ENCODE assay signal across 1 cellular context in the genomic region with DNA sequence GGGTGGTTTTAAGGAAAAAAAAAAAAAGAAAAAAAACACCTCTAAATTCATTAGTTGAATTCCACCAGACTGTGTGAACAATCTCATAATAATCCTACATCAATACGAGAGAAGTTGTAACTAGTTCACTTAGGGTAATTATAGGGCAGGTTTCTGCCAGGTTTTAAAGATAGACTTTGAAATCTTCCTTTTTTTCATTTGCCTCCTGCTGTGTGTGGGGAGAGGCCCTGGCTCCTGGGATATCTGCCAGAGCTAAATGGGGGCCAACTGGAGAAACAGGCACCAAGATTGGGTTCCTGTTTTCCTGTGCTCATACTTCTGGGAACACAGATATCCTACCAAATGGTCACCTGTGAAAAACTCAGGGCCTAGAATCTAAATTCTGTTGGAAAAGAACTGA.
TF ChIP-seq lines count a peak whose summit lies in the region.

No MANE protein-coding gene starts in this region.

TF ChIP-seq in HEK293, 187 proteins besides CTCF, POLR2A, EP300 and RAD21 (continued from another document):
- TF ChIP-seq, protein P1, sequence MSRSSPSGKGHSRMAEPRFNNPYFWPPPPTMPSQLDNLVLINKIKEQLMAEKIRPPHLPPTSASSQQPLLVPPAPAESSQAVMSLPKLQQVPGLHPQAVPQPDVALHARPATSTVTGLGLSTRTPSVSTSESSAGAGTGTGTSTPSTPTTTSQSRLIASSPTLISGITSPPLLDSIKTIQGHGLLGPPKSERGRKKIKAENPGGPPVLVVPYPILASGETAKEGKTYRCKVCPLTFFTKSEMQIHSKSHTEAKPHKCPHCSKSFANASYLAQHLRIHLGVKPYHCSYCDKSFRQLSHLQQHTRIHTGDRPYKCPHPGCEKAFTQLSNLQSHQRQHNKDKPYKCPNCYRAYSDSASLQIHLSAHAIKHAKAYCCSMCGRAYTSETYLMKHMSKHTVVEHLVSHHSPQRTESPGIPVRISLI (tag by site-specific recombination; IDR thresholded peaks at IDR 0.05), result 0 out of 2 replicates have a peak, but pooled peaks have one; percentile 46
- no peak for TF ChIP-seq ZNF214 (tag by site-specific recombination; IDR thresholded peaks at IDR 0.05; ENCODE audit: borderline replicate concordance)
- TF ChIP-seq ZNF560 (tag by site-specific recombination; IDR thresholded peaks at IDR 0.05; ENCODE audit: borderline replicate concordance), result no peak
- TF ChIP-seq, protein P2, sequence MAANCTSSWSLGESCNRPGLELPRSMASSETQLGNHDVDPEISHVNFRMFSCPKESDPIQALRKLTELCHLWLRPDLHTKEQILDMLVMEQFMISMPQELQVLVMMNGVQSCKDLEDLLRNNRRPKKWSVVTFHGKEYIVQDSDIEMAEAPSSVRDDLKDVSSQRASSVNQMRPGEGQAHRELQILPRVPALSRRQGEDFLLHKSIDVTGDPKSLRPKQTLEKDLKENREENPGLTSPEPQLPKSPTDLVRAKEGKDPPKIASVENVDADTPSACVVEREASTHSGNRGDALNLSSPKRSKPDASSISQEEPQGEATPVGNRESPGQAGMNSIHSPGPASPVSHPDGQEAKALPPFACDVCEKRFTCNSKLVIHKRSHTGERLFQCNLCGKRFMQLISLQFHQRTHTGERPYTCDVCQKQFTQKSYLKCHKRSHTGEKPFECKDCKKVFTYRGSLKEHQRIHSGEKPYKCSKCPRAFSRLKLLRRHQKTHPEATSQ (tag by site-specific recombination; IDR thresholded peaks at IDR 0.05), result no peak
- TF ChIP-seq ZXDB (tag by site-specific recombination; IDR thresholded peaks at IDR 0.05), result peak; percentile 50; the same call in 1 of the 2 replicates
- TF ChIP-seq OVOL3 (tag by site-specific recombination; IDR thresholded peaks at IDR 0.05), result no peak
- TF ChIP-seq, protein P3, sequence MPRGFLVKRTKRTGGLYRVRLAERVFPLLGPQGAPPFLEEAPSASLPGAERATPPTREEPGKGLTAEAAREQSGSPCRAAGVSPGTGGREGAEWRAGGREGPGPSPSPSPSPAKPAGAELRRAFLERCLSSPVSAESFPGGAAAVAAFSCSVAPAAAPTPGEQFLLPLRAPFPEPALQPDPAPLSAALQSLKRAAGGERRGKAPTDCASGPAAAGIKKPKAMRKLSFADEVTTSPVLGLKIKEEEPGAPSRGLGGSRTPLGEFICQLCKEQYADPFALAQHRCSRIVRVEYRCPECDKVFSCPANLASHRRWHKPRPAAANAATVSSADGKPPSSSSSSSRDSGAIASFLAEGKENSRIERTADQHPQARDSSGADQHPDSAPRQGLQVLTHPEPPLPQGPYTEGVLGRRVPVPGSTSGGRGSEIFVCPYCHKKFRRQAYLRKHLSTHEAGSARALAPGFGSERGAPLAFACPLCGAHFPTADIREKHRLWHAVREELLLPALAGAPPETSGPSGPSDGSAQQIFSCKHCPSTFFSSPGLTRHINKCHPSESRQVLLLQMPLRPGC (tag by site-specific recombination; IDR thresholded peaks at IDR 0.05), result peak; percentile 13; the same call in 1 of the 2 replicates
